Comparison of ENCODE assay signal across 8 cellular contexts in the genomic region with DNA sequence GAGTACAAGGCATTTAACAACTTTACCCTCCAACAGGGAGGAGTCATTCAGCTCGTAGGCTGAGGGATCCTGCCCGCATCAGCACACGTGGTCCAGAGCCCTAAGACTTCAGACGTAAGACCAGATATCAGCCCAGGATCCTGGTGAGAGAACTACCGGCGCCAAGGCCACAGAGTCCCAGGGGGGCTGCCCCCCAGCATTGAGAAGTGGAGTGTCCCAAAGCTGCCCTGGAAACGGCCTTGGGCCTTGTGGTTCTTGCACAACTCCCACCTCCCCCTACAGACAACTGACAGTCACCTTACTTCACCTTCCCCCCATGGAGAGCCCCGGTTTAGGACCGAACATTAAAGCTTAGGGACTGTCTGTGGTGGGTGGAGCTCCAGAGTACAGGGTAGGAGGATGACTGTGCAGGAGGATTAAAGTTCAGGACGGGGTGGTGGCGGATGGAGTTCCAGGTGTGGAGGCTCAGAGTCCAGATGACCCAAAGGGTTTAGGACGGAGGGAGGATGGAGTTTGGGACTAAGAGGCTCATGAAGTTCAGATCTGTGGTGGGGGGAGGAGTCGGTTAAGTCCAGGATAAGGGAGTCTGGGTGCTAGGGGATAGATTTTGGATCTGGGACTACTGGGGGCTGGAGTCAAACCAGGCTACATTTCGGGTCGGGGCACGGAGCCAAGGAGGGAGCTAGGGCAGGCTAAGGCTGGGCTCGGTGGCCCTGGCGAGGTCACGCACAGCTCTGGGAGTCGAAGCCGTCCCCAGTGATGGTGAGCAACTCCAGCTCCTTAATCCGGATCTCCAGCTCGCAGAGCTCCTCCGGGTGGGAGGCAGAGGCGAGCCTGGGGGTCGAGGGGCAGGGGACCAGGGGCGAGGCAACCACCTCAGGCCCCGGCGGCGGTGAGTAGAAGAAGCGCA. TPM values are rescaled to one million over a fixed set of nuclear protein-coding genes. Genes with fewer than 3 reads are reported as not detected.
A peak's percentile ranks its signal among the peaks of the same experiment; 100 is the strongest.
DNase-seq lines count a peak whose midpoint lies in the region; ATAC-seq and TF ChIP-seq lines count a peak whose summit lies in the region.

No MANE protein-coding gene starts in this region.

- H3K4me3 ChIP-seq in right atrium auricular region (peak overlapping the region; percentile 41 to 58), skeletal muscle tissue (ENCODE audit: low read length in 3 of 3) (peak overlapping the region in 1 of 3 donors; percentile 24)

- peak overlapping the region; percentile 61 for H3K4me3 Mint-ChIP-seq in activated CD8-positive, alpha-beta T cell treated with anti-CD3 and anti-CD28 coated beads for 36 hours

- H3K27ac Mint-ChIP-seq in activated CD8-positive, alpha-beta T cell treated with anti-CD3 and anti-CD28 coated beads for 36 hours = no peak overlapping the region

- H3K4me1 ChIP-seq in right atrium auricular region (peaks cover 0 to 52% of the 10 kb centered on the region in 2 donors), skeletal muscle tissue (ENCODE audit: control insufficient read depth in 3 of 3, insufficient read depth in 3 of 3, low read length in 3 of 3) (peaks cover 56 to 75% (median 68%) of the 10 kb centered on the region in 3 donors)

- intact Hi-C loops in activated CD8-positive, alpha-beta T cell treated with anti-CD3 and anti-CD28 coated beads for 36 hours (cut with micrococcal nuclease) = no loop called here

- peaks cover 7% of the 10 kb centered on the region for H3K27me3 Mint-ChIP-seq in activated CD8-positive, alpha-beta T cell treated with anti-CD3 and anti-CD28 coated beads for 36 hours

- no peak for ATAC-seq in activated CD8-positive, alpha-beta T cell treated with anti-CD3 and anti-CD28 coated beads for 36 hours
- ATAC-seq in HG02678 (IDR thresholded peaks at IDR 0.05; ENCODE audit: unreplicated experiment) = no peak

- CTCF ChIA-PET in HEK293T (lab: Yijun Ruan, JAX) = interaction anchor here (0.6 to 0.9 kb wide), 3 partner anchors 8 to 1313 kb away, joined by 3 to 4 read pairs (median 3); no protein-coding TSS in a partner anchor
- CTCF ChIA-PET in activated CD8-positive, alpha-beta T cell treated with anti-CD3 and anti-CD28 coated beads for 36 hours (lab: Charles Lee) = interaction anchor here (1.0 to 3.7 kb wide), 3 partner anchors 13 to 130 kb away, joined by 3 to 23 read pairs (median 4); no protein-coding TSS in a partner anchor

- H3K9ac ChIP-seq in skeletal muscle tissue (ENCODE audit: low read depth in 1 of 3, low read length in 3 of 3) = peak overlapping the region in 1 of 3 donors; percentile 65

- TF ChIP-seq CTCF in activated CD8-positive, alpha-beta T cell treated with anti-CD3 and anti-CD28 coated beads for 36 hours (IDR thresholded peaks at IDR 0.05) = no peak
- TF ChIP-seq CTCF in right atrium auricular region (IDR thresholded peaks at IDR 0.05) = no peak

- H3K27ac ChIP-seq in right atrium auricular region (peak overlapping the region; percentile 70 to 81), skeletal muscle tissue (ENCODE audit: low read depth, low read length) (peak overlapping the region; percentile 88)

- H3K9me3 Mint-ChIP-seq in activated CD8-positive, alpha-beta T cell treated with anti-CD3 and anti-CD28 coated beads for 36 hours = no peaks in the 10 kb centered on the region

- H3K9me3 ChIP-seq in right atrium auricular region (no peaks in the 10 kb centered on the region), skeletal muscle tissue (ENCODE audit: control insufficient read depth in 3 of 3, low read length in 3 of 3) (no peaks in the 10 kb centered on the region)

- H3K36me3 ChIP-seq in right atrium auricular region = no peaks in the 10 kb centered on the region
- no peaks in the 10 kb centered on the region for H3K36me3 ChIP-seq in skeletal muscle tissue (ENCODE audit: control insufficient read depth in 3 of 3, insufficient read depth in 3 of 3, low read length in 3 of 3)

- POLR2A ChIA-PET in HEK293T (lab: Yijun Ruan, JAX) = interaction anchor here (1.4 to 2.6 kb wide), 2 partner anchors 10 to 37 kb away, joined by 5 to 15 read pairs; partner anchors contain the start of gene CD59
- POLR2A ChIA-PET in activated CD8-positive, alpha-beta T cell treated with anti-CD3 and anti-CD28 coated beads for 36 hours (lab: Charles Lee) = interaction anchor here (0.7 to 1.6 kb wide), 4 partner anchors 14 to 430 kb away, joined by 3 to 6 read pairs (median 3); no protein-coding TSS in a partner anchor

- H3K36me3 Mint-ChIP-seq in activated CD8-positive, alpha-beta T cell treated with anti-CD3 and anti-CD28 coated beads for 36 hours (ENCODE audit: low read depth) = no peaks in the 10 kb centered on the region

- H3K4me1 Mint-ChIP-seq in activated CD8-positive, alpha-beta T cell treated with anti-CD3 and anti-CD28 coated beads for 36 hours (ENCODE audit: low read depth) = peaks cover 17% of the 10 kb centered on the region

- DNase-seq in HEK293T (ENCODE audit: extremely low spot score) = peak; percentile 26
- no peak for DNase-seq in activated CD8-positive, alpha-beta T cell treated with anti-CD3 and anti-CD28 coated beads for 36 hours
- no peak for DNase-seq in right atrium auricular region (ENCODE audit: low spot score)
- DNase-seq in NCI-H526 (lab: John Stamatoyannopoulos, UW) = no peak
- DNase-seq in stimulated activated CD4-positive, alpha-beta T cell treated with anti-CD3 and anti-CD28 coated beads, Interleukin-15, amount 100 ng/mL, for 24 hours = no peak
- no peak for DNase-seq in NOMO-1 (lab: John Stamatoyannopoulos, UW; ENCODE audit: unreplicated experiment in 2 of 2)

- H3K27me3 ChIP-seq in right atrium auricular region (no peaks in the 10 kb centered on the region), skeletal muscle tissue (ENCODE audit: control insufficient read depth in 3 of 3, insufficient read depth in 3 of 3, low read length in 3 of 3) (no peaks in the 10 kb centered on the region)

TF ChIP-seq in HEK293T, 16 proteins besides CTCF, POLR2A, EP300 and RAD21:
- TF ChIP-seq FOXK2 (IDR thresholded peaks at IDR 0.05) (no peak), LEF1 (IDR thresholded peaks at IDR 0.05; ENCODE audit: borderline replicate concordance) (no peak), HDGF (IDR thresholded peaks at IDR 0.05; ENCODE audit: borderline replicate concordance) (no peak), SUZ12 (IDR thresholded peaks at IDR 0.05) (no peak), ARNT (IDR thresholded peaks at IDR 0.05) (no peak), TARDBP (IDR thresholded peaks at IDR 0.05) (no peak), SP1 (IDR thresholded peaks at IDR 0.05) (no peak), BHLHE40 (IDR thresholded peaks at IDR 0.05; ENCODE audit: borderline replicate concordance) (no peak), ZNF384 (IDR thresholded peaks at IDR 0.05) (no peak), ELF4 (IDR thresholded peaks at IDR 0.05) (no peak), FOXM1 (IDR thresholded peaks at IDR 0.05; ENCODE audit: borderline replicate concordance) (no peak), FOXA1 (IDR thresholded peaks at IDR 0.05) (no peak), L3MBTL2 (conservative IDR thresholded peaks at IDR 0.05) (no peak), PKNOX1 (IDR thresholded peaks at IDR 0.05) (no peak), NFRKB (IDR thresholded peaks at IDR 0.05) (no peak), CTBP1 (IDR thresholded peaks at IDR 0.05; ENCODE audit: borderline replicate concordance) (no peak)

RNA-seq across cellular contexts. Expression of gene C11orf91, which starts 0.9 kb away (rescaled TPM):
- total RNA-seq in activated CD8-positive, alpha-beta T cell treated with anti-CD3 and anti-CD28 coated beads for 36 hours = not detected
- total RNA-seq in right atrium auricular region = not detected
- not detected for total RNA-seq in skeletal muscle tissue

RNA-seq across cellular contexts. Expression of gene CD59, which starts 36.5 kb away (rescaled TPM):
- 10 to 100 TPM; 36.0 to 36.1 TPM for total RNA-seq in activated CD8-positive, alpha-beta T cell treated with anti-CD3 and anti-CD28 coated beads for 36 hours
- total RNA-seq in right atrium auricular region = 100 to 1,000 TPM; 414 to 561 TPM
- 64.7 TPM for total RNA-seq in skeletal muscle tissue
